19 cellular contexts compared by ENCODE assay signal in genomic region chr10:91495402-91495801, GRCh38.
"Had no signal": no experiment of that assay in that cellular context is flagged by ENCODE, and none has a peak within 500 bp of the region (broad histone marks: within the 10 kb centered on the region; RNA-seq: fewer than 3 reads in every experiment).

No MANE protein-coding gene starts in this region.

- H3K36me3 ChIP-seq: cardiac muscle cell, neutrophil, WERI-Rb-1 had no signal

- H3K4me3 ChIP-seq: cardiac muscle cell, heart left ventricle, pancreas, skin epidermis, suprapubic skin, tibial nerve had no signal

- H3K27ac ChIP-seq: cardiac muscle cell, heart left ventricle, neutrophil, pancreas, skin epidermis, suprapubic skin, tibial nerve, WERI-Rb-1 had no signal

- H3K4me1 ChIP-seq: heart left ventricle, pancreas, suprapubic skin, tibial nerve had no signal

- H3K27me3 ChIP-seq: cardiac muscle cell, heart left ventricle, neutrophil, pancreas, suprapubic skin, tibial nerve had no signal

- H3K9me3 ChIP-seq: heart left ventricle, neutrophil, pancreas, suprapubic skin, tibial nerve had no signal

- ATAC-seq: activated T-helper 17 cell treated with anti-CD3 and anti-CD28 coated beads, Interleukin-2, amount 50 U/mL, for 72 hours; heart left ventricle; left ventricle myocardium superior; pancreas; right cardiac atrium; stimulated activated naive CD8-positive, alpha-beta T cell treated with anti-CD3 and anti-CD28 coated beads, Interleukin-15, amount 100 ng/mL, for 72 hours had no signal

- DNase-seq: activated CD4-positive, alpha-beta T cell treated with anti-CD3 and anti-CD28 coated beads, Interleukin-2, amount 10 ng/mL, durations not matched to agents 7 days and 5 days; activated CD4-positive, CD25-positive, alpha-beta regulatory T cell treated with anti-CD3 and anti-CD28 coated beads, Interleukin-2, amount 50 U/mL, for 72 hours; activated naive CD8-positive, alpha-beta T cell treated with anti-CD3 and anti-CD28 coated beads for 36 hours; activated T-cell treated with anti-CD3 and anti-CD28 coated beads, Interleukin-2, amount 50 U/mL, for 24 hours; effector CD4-positive, alpha-beta T cell; heart left ventricle; left ventricle myocardium superior; pancreas; right cardiac atrium; stimulated activated CD4-positive, alpha-beta T cell treated with anti-CD3 and anti-CD28 coated beads, Interleukin-1b, Interleukin-23, amount 100 ng/mL, for 48 hours; stimulated activated naive CD8-positive, alpha-beta T cell treated with anti-CD3 and anti-CD28 coated beads, Interleukin-15, amount 100 ng/mL, for 72 hours; T-helper 1 cell; WERI-Rb-1 had no signal
